8 cellular contexts compared by ENCODE assay signal in the genomic region with DNA sequence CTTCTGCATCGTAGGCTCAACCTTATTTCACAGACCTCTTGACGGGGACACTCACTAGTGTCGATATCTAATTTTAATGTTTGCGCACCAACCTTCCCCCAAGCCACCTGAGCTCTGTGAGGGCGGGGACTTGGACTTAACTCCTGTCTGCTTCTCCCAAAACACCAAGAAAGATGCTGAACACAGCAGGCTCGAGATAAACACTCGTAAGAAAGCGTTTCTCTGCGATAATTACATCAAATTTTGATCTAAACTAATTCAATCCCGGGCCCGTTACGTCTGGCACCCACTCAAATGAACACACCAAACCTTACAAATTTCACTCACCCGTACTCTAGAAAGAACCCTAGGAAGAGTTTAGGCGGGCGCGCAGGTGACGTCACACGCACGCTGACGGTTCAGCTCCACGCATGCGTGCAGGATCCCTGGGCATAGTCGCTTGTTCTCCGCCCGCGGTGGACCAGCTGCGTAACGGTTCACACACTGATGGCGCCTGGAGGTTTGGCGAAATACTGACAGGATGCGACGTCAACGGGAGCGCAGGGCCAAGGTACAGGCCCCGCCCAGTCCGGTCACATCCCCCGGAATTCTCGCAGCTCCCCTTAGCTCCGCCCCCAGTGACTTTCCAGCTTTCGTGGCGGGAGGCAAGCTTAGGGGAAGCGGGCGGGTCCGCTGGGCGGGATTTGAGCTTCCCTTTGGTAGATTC. TPM values are rescaled to one million over a fixed set of nuclear protein-coding genes. Genes with fewer than 3 reads are reported as not detected.
DNase-seq lines count a peak whose midpoint lies in the region; ATAC-seq and TF ChIP-seq lines count a peak whose summit lies in the region.

A gene with protein sequence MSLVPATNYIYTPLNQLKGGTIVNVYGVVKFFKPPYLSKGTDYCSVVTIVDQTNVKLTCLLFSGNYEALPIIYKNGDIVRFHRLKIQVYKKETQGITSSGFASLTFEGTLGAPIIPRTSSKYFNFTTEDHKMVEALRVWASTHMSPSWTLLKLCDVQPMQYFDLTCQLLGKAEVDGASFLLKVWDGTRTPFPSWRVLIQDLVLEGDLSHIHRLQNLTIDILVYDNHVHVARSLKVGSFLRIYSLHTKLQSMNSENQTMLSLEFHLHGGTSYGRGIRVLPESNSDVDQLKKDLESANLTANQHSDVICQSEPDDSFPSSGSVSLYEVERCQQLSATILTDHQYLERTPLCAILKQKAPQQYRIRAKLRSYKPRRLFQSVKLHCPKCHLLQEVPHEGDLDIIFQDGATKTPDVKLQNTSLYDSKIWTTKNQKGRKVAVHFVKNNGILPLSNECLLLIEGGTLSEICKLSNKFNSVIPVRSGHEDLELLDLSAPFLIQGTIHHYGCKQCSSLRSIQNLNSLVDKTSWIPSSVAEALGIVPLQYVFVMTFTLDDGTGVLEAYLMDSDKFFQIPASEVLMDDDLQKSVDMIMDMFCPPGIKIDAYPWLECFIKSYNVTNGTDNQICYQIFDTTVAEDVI (minus strand): TSS at position 359 of the 706 bp plus-strand sequence. CDS start 32,652 bp downstream, outside the sequence.

- ATAC-seq in GM21825 (IDR thresholded peaks at IDR 0.05; ENCODE audit: unreplicated experiment): peak; percentile 100

- TF ChIP-seq POLR2A in esophagus squamous epithelium (IDR thresholded peaks at IDR 0.05): peak in 2 of 4 donors; percentile 30 to 47

- peak; percentile 97 for DNase-seq in DMS79 treated with DMSO at 0.1 percent for 48 hours (lab: John Stamatoyannopoulos, UW)
- peak; percentile 99 for DNase-seq in Karpas-422
- peak; percentile 100 for DNase-seq in RKO (ENCODE audit: low spot score)
- peak; percentile 93 for DNase-seq in activated T-helper 1 cell treated with Interleukin-2 at 50 U/mL for 16 hours (ENCODE audit: low read depth)
- peak; percentile 88 for DNase-seq in esophagus squamous epithelium (lab: John Stamatoyannopoulos, UW)
- peak; percentile 100 for DNase-seq in myocyte (ENCODE audit: low read depth)
- peak; percentile 94 to 96 for DNase-seq in stimulated activated CD8-positive, alpha-beta memory T cell treated with anti-CD3 and anti-CD28 coated beads, Interleukin-7, amount 100 ng/mL, for 48 hours (ENCODE audit: extremely low read depth in 1 of 2, low read depth in 1 of 2)

- peak in 2 of 6 experiments; percentile 5 to 13 for TF ChIP-seq CTCF in esophagus squamous epithelium (IDR thresholded peaks at IDR 0.05)

- H3K4me3 ChIP-seq in Karpas-422 (ENCODE audit: low read length): peak within 1 kb of the TSS; percentile 71
- peak within 1 kb of the TSS; percentile 41 to 75 (median 60) for H3K4me3 ChIP-seq in esophagus squamous epithelium

- peak within 1 kb of the TSS; percentile 84 for H3K4me2 ChIP-seq in Karpas-422 (ENCODE audit: low read depth, low read length, poor library complexity, severe bottlenecking)

- peak within 1 kb of the TSS; percentile 64; the same call in 1 of the 2 replicates for H2AFZ ChIP-seq in Karpas-422 (ENCODE audit: low read length)

- H3K79me2 ChIP-seq in Karpas-422 (ENCODE audit: low read length): peaks cover 47% of the 10 kb centered on the region

- H3K9me3 ChIP-seq in Karpas-422 (ENCODE audit: low read length) (no peaks in the 10 kb centered on the region), esophagus squamous epithelium (no peaks in the 10 kb centered on the region)

- intact Hi-C loops in esophagus squamous epithelium (cut with DNase I): no loop called here

- H4K20me1 ChIP-seq in Karpas-422 (ENCODE audit: insufficient read depth, low read depth, low read length): no peaks in the 10 kb centered on the region

- H3K27ac ChIP-seq in Karpas-422 (ENCODE audit: low read length) (peak within 1 kb of the TSS; percentile 58), esophagus squamous epithelium (peak within 1 kb of the TSS; percentile 64 to 90 (median 87))

- H3K4me1 ChIP-seq in Karpas-422 (ENCODE audit: low read length): peaks cover 26% of the 10 kb centered on the region
- H3K4me1 ChIP-seq in esophagus squamous epithelium: peaks cover 0 to 31% (median 5%) of the 10 kb centered on the region in 3 donors

- peak within 1 kb of the TSS; percentile 71 for H3K9ac ChIP-seq in Karpas-422 (ENCODE audit: low read length)

- 0 to 1% methylated on average over 24 to 44 of the region's 45 CpGs for WGBS in esophagus squamous epithelium, 2 donors

- no peaks in the 10 kb centered on the region for H3K9me2 ChIP-seq in Karpas-422 (replicated peaks; ENCODE audit: insufficient read depth, low read length)

- H3K36me3 ChIP-seq in Karpas-422 (ENCODE audit: insufficient read depth, low read length): peaks cover 17% of the 10 kb centered on the region; the same call in 1 of the 2 replicates
- H3K36me3 ChIP-seq in esophagus squamous epithelium: no peaks in the 10 kb centered on the region

- H3K27me3 ChIP-seq in Karpas-422 (ENCODE audit: low read length) (no peaks in the 10 kb centered on the region), esophagus squamous epithelium (no peaks in the 10 kb centered on the region)

RNA-seq across cellular contexts. Expression of the gene that starts here (rescaled TPM):
- total RNA-seq in Karpas-422 (2014; rRNA removed; shearing (Covaris generic); ENCODE audit: low replicate concordance): 34.5 and 125 TPM in 2 replicates
- total RNA-seq in esophagus squamous epithelium: 10 to 100 TPM; 11.4 to 21.6 (median 13.4) TPM
- total RNA-seq in myocyte: 22.9 and 23.5 TPM in 2 replicates
- 7.6 TPM for polyA plus RNA-seq in myocyte (2012)

Comparison
In these comparisons a context has a peak if more than half of its experiments do, and no peak if none do; other contexts are left out.
1. Peak in every context shown above with its lines: DNase-seq, ATAC-seq, H3K4me3 ChIP-seq and H3K27ac ChIP-seq.